In the genomic region with DNA sequence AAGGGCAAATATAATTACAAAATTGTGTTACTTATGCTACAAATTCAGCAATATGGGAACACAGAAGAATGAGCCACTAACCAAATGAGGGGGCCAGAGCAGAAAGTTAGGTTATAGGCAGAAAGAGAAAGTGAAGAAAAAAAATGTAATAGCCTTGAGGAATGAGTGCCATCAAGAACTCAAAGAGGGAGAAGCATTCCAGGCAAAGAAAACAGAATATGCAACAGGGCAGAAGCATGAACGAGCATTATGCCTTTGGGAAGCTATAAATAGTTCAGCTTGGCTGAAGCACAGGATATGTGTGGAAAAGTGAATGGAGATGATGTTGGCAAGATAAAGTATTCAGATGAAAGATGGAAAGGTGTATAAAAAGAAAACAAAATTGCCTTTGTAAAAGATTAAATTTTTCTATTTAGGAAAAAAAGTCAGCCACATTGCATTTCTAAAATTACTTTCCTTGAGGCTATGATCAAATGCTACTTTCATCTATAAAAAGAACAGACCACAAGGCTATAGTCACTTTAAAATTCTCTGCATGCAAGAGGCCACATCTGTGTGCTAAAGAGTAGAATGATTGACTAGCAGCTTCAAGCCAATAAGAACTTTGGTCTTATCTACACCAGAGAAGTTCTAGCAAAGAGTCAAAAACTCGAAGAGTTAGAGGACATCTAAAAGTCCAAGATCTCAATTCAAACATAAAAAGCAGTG, we compare ENCODE assay signal across 10 cellular contexts.
A peak's percentile ranks its signal among the peaks of the same experiment; 100 is the strongest.
DNase-seq lines count a peak whose midpoint lies in the region; ATAC-seq and TF ChIP-seq lines count a peak whose summit lies in the region.
"Had no signal": no experiment of that assay in that cellular context is flagged by ENCODE, and none has a peak within 500 bp of the region (broad histone marks: within the 10 kb centered on the region; RNA-seq: fewer than 3 reads in every experiment).

No MANE protein-coding gene starts in this region.

- intact Hi-C loops in colonic mucosa (cut with DNase I): no loop called here

- H3K36me3 ChIP-seq in colonic mucosa: no peaks in the 10 kb centered on the region
- H3K36me3 ChIP-seq: MG63 had no signal

- no peaks in the 10 kb centered on the region for H3K27me3 ChIP-seq in colonic mucosa
- H3K27me3 ChIP-seq: MG63 had no signal

- no peak overlapping the region for H3K9ac ChIP-seq in colonic mucosa (ENCODE audit: low read depth in 2 of 2, low read length in 2 of 2)

- peak; percentile 84 for DNase-seq in G401 (ENCODE audit: low spot score)
- no peak for DNase-seq in colonic mucosa
- DNase-seq in DMS 273 treated with DMSO at 0.1 percent for 48 hours (lab: John Stamatoyannopoulos, UW): no peak
- DNase-seq in HuH-7.5 (ENCODE audit: low spot score): no peak
- no peak for DNase-seq in NCI-H345 (lab: John Stamatoyannopoulos, UW)
- DNase-seq in UCSD-AML1 (lab: John Stamatoyannopoulos, UW; ENCODE audit: unreplicated experiment): no peak

- no peaks in the 10 kb centered on the region for H3K4me1 ChIP-seq in colonic mucosa

- peak overlapping the region; percentile 7 for H3K27ac ChIP-seq in colonic mucosa
- H3K27ac ChIP-seq: C4-2B had no signal

- H3K4me3 ChIP-seq in colonic mucosa: no peak overlapping the region
- H3K4me3 ChIP-seq: MG63 had no signal

- H3K9me3 ChIP-seq in colonic mucosa: no peaks in the 10 kb centered on the region

- no peak for TF ChIP-seq CTCF in colonic mucosa (IDR thresholded peaks at IDR 0.05)

- in situ Hi-C loops in G401 (cut with HindIII; ENCODE audit: low sequenced_read_pairs): no loop called here

- ATAC-seq in GM21381 (IDR thresholded peaks at IDR 0.05; ENCODE audit: unreplicated experiment): peak; percentile 61
- peak; percentile 57 for ATAC-seq in HG03139 (IDR thresholded peaks at IDR 0.05; ENCODE audit: unreplicated experiment)
